ENCODE assay signal across 9 cellular contexts in the genomic region with DNA sequence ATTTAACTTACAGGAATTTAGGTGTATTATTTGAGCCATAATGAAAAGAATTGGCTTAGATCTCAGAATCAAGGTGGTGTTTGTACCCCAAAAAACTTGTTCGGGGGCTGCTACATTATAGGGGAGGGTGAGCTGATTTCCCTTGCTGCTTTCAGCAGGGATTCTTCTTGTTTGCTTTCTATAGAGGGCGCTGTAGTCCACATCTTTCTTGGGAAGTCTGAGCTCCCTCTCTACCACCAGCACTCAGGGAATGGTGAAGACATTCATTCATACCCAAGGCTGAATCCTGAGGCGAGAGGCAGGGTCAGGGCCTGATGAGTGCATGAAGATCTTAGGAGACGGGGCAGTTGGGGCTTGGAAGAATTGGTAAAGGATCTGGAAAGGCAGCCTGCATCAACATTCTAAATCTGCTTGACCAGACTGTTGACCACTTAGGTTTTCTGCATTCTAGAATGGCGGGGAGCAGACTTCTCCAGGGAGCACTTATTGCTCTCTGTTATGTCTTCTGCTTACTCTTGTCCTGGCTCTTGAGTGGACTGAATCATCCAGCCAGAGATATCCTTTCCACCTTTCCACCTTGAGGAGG. TPM values are rescaled to one million over a fixed set of nuclear protein-coding genes. Genes with fewer than 3 reads are reported as not detected.
DNase-seq lines count a peak whose midpoint lies in the region; ATAC-seq, FAIRE-seq and TF ChIP-seq lines count a peak whose summit lies in the region.
"Had no signal": no experiment of that assay in that cellular context is flagged by ENCODE, and none has a peak within 500 bp of the region (broad histone marks: within the 10 kb centered on the region; RNA-seq: fewer than 3 reads in every experiment).

No MANE protein-coding gene starts in this region.

- H3K9me2 ChIP-seq in Karpas-422 (replicated peaks; ENCODE audit: insufficient read depth, low read length): no peaks in the 10 kb centered on the region

- H4K20me1 ChIP-seq in Karpas-422 (ENCODE audit: insufficient read depth, low read depth, low read length): no peaks in the 10 kb centered on the region
- H4K20me1 ChIP-seq in keratinocyte (ENCODE audit: control insufficient read depth, extremely low read depth, insufficient read depth, low read length): no peaks in the 10 kb centered on the region

- no peak for ATAC-seq in HG03280 (IDR thresholded peaks at IDR 0.05; ENCODE audit: unreplicated experiment)
- ATAC-seq in omental fat pad (ENCODE audit: low FRiP score): no peak

- peak; percentile 73 for FAIRE-seq in TTC549 (lab: Jason Lieb, UNC)
- FAIRE-seq in keratinocyte (lab: Jason Lieb, UNC): no peak

- no peak overlapping the region for H3K9ac ChIP-seq in Karpas-422 (ENCODE audit: low read length)
- no peak overlapping the region for H3K9ac ChIP-seq in keratinocyte (ENCODE audit: control insufficient read depth, extremely low read depth, insufficient read depth, low read length)

- H3K27me3 ChIP-seq in Karpas-422 (ENCODE audit: low read length) (no peaks in the 10 kb centered on the region), keratinocyte (ENCODE audit: control insufficient read depth, extremely low read depth, insufficient read depth, low read length) (peaks cover 3% of the 10 kb centered on the region)

- H3K27ac ChIP-seq in Karpas-422 (ENCODE audit: low read length) (no peak overlapping the region), keratinocyte (ENCODE audit: control insufficient read depth, insufficient read depth, low read length) (no peak overlapping the region)

- H3K9me1 ChIP-seq in keratinocyte (ENCODE audit: control insufficient read depth, extremely low read depth, insufficient read depth, low read length): no peaks in the 10 kb centered on the region

- no peaks in the 10 kb centered on the region for H3K4me1 ChIP-seq in Karpas-422 (ENCODE audit: low read length)
- no peaks in the 10 kb centered on the region for H3K4me1 ChIP-seq in keratinocyte (ENCODE audit: control insufficient read depth, extremely low read depth, insufficient read depth, low read length)

- no peaks in the 10 kb centered on the region for H3K79me2 ChIP-seq in Karpas-422 (ENCODE audit: low read length)
- no peaks in the 10 kb centered on the region for H3K79me2 ChIP-seq in keratinocyte (ENCODE audit: control insufficient read depth, insufficient read depth, low read length)

- H3K4me2 ChIP-seq in Karpas-422 (ENCODE audit: low read depth, low read length, poor library complexity, severe bottlenecking) (no peak overlapping the region), keratinocyte (ENCODE audit: control insufficient read depth, extremely low read depth, insufficient read depth, low read depth, low read length) (no peak overlapping the region)

- no peaks in the 10 kb centered on the region for H3K9me3 ChIP-seq in Karpas-422 (ENCODE audit: low read length)
- no peaks in the 10 kb centered on the region for H3K9me3 ChIP-seq in keratinocyte (ENCODE audit: control insufficient read depth, low read depth, low read length)

- no peak overlapping the region for H3K4me3 ChIP-seq in Karpas-422 (ENCODE audit: low read length)
- no peak overlapping the region for H3K4me3 ChIP-seq in keratinocyte (ENCODE audit: control insufficient read depth in 2 of 3, extremely low read depth in 1 of 3, insufficient read depth in 2 of 3, low read depth in 1 of 3, low read length in 3 of 3)

- dilution Hi-C loops in keratinocyte (cut with MboI; ENCODE audit: extremely low pct_ligation_motif_present, low sequenced_read_pairs): no loop called here

- H3K36me3 ChIP-seq in Karpas-422 (ENCODE audit: insufficient read depth, low read length) (no peaks in the 10 kb centered on the region), keratinocyte (ENCODE audit: control insufficient read depth in 2 of 2, extremely low read depth in 1 of 2, insufficient read depth in 2 of 2, low read length in 2 of 2) (no peaks in the 10 kb centered on the region)

- TF ChIP-seq CTCF in keratinocyte (optimal IDR thresholded peaks at IDR 0.05 in 1 of 3, IDR thresholded peaks at IDR 0.05 in 1 of 3, conservative IDR thresholded peaks at IDR 0.05 in 1 of 3; ENCODE audit: extremely low read depth in 1 of 3, insufficient read depth in 2 of 3, low read length in 3 of 3): peak; percentile 57 to 67 (median 64)
- TF ChIP-seq CTCF in omental fat pad (IDR thresholded peaks at IDR 0.05): no peak

- DNase-seq in EH (ENCODE audit: low read depth): peak; percentile 63
- peak; percentile 90 for DNase-seq in Karpas-422
- DNase-seq in keratinocyte (ENCODE audit: low read depth, low spot score): no peak
- no peak for DNase-seq in omental fat pad (ENCODE audit: low spot score)
- no peak for DNase-seq in C1 segment of cervical spinal cord (lab: John Stamatoyannopoulos, UW)
- DNase-seq in activated CD8-positive, alpha-beta memory T cell treated with anti-CD3 and anti-CD28 coated beads, Interleukin-2, amount 50 U/mL, for 48 hours: no peak

- no peak overlapping the region for H2AFZ ChIP-seq in Karpas-422 (ENCODE audit: low read length)
- H2AFZ ChIP-seq in keratinocyte (ENCODE audit: control insufficient read depth, low read length): no peak overlapping the region

RNA-seq across cellular contexts. Expression of gene SPATA46, which starts 18.9 kb away (rescaled TPM):
- total RNA-seq in Karpas-422 (2014; rRNA removed; shearing (Covaris generic); ENCODE audit: low replicate concordance): not detected in 2 replicates
- not detected in 3 replicates for polyA plus RNA-seq in keratinocyte
- not detected for polyA plus RNA-seq in keratinocyte (2011; ENCODE audit: low read depth)
- polyA plus RNA-seq in keratinocyte (2011; cell fraction: cytosol; rRNA removed): not detected in 2 replicates
- not detected in 2 replicates for polyA plus RNA-seq in keratinocyte (2011; cell fraction: nucleus; rRNA removed)
- polyA plus RNA-seq in keratinocyte (2012; ENCODE audit: low replicate concordance): 0.08 TPM in 1 of 2 replicates, not detected in the other
- not detected in 3 replicates for polyA minus RNA-seq in keratinocyte
- polyA minus RNA-seq in keratinocyte (2011; cell fraction: cytosol; rRNA and poly(A)+ RNA removed): not detected
- not detected in 2 replicates for polyA minus RNA-seq in keratinocyte (2011; cell fraction: nucleus; rRNA and poly(A)+ RNA removed)
- not detected for total RNA-seq in omental fat pad
- total RNA-seq: natural killer cell treated with Interleukin-12 subunit alpha and Interleukin-12 subunit beta and Interleukin-15 and Interleukin-18, amount 100 ng/mL, for 72 hours had no signal

RNA-seq across cellular contexts. Expression of gene C1orf226, which starts 23.8 kb away (rescaled TPM):
- not detected in 2 replicates for total RNA-seq in Karpas-422 (2014; rRNA removed; shearing (Covaris generic); ENCODE audit: low replicate concordance)
- polyA plus RNA-seq in keratinocyte: 0.06 to 0.13 TPM (median 0.12 TPM) in 3 replicates
- polyA plus RNA-seq in keratinocyte (2011; ENCODE audit: low read depth): 0.09 TPM
- polyA plus RNA-seq in keratinocyte (2011; cell fraction: cytosol; rRNA removed): 0.05 and 0.10 TPM in 2 replicates
- polyA plus RNA-seq in keratinocyte (2011; cell fraction: nucleus; rRNA removed): 0.11 and 0.15 TPM in 2 replicates
- 0.15 and 0.41 TPM in 2 replicates for polyA plus RNA-seq in keratinocyte (2012; ENCODE audit: low replicate concordance)
- 0.06 to 0.53 TPM (median 0.26 TPM) in 3 replicates for polyA minus RNA-seq in keratinocyte
- not detected for polyA minus RNA-seq in keratinocyte (2011; cell fraction: cytosol; rRNA and poly(A)+ RNA removed)
- 0.23 TPM in 1 of 2 replicates, not detected in the other for polyA minus RNA-seq in keratinocyte (2011; cell fraction: nucleus; rRNA and poly(A)+ RNA removed)
- total RNA-seq in omental fat pad: 10 to 100 TPM in 1 of 4 donors, 1 to 10 TPM in 3; 2.5 to 10.2 (median 3.7) TPM
- total RNA-seq: natural killer cell treated with Interleukin-12 subunit alpha and Interleukin-12 subunit beta and Interleukin-15 and Interleukin-18, amount 100 ng/mL, for 72 hours had no signal

RNA-seq across cellular contexts. Expression of gene SH2D1B, which starts 54.2 kb away (rescaled TPM):
- total RNA-seq in Karpas-422 (2014; rRNA removed; shearing (Covaris generic); ENCODE audit: low replicate concordance): not detected in 2 replicates
- not detected in 3 replicates for polyA plus RNA-seq in keratinocyte
- not detected for polyA plus RNA-seq in keratinocyte (2011; ENCODE audit: low read depth)
- not detected in 2 replicates for polyA plus RNA-seq in keratinocyte (2011; cell fraction: cytosol; rRNA removed)
- polyA plus RNA-seq in keratinocyte (2011; cell fraction: nucleus; rRNA removed): not detected in 2 replicates
- not detected in 2 replicates for polyA plus RNA-seq in keratinocyte (2012; ENCODE audit: low replicate concordance)
- polyA minus RNA-seq in keratinocyte: not detected in 3 replicates
- polyA minus RNA-seq in keratinocyte (2011; cell fraction: cytosol; rRNA and poly(A)+ RNA removed): not detected
- not detected in 2 replicates for polyA minus RNA-seq in keratinocyte (2011; cell fraction: nucleus; rRNA and poly(A)+ RNA removed)
- under 1 TPM; 0.12 to 0.47 (median 0.25) TPM for total RNA-seq in omental fat pad

Comparison
In these comparisons a context has a peak if more than half of its experiments do, and no peak if none do; other contexts are left out.
1. DNase-seq: peak in EH (single experiment) and Karpas-422 (single experiment); none in keratinocyte (single experiment), omental fat pad (single experiment), C1 segment of cervical spinal cord (0 of 14) and activated CD8-positive, alpha-beta memory T cell treated with anti-CD3 and anti-CD28 coated beads, Interleukin-2, amount 50 U/mL, for 48 hours (single experiment).
2. CTCF ChIP-seq: peak in keratinocyte (3 of 3); none in omental fat pad (0 of 3).